21 cellular contexts compared by ENCODE assay signal in the genomic region with DNA sequence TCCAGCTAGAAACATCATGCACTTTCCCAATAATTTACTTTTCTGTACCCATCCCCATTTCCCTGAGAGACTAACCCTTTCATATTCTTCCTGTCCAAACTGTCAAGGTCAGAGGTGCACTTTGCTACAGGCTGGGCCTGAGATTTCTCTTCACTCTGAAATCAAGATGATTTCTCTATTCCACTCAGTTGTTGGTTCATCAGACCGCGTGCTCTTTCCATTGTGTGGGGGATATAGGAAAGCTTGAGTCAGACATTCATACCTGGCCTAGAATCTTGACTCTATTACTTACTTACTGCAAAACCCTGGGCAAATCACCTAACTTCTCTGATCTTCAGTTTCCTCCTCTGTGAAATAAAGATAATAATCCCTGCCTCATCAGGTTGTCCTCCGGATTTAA.
"Had no signal": no experiment of that assay in that cellular context is flagged by ENCODE, and none has a peak within 500 bp of the region (broad histone marks: within the 10 kb centered on the region; RNA-seq: fewer than 3 reads in every experiment).

No MANE protein-coding gene starts in this region.

- H3K4me2 ChIP-seq: neural progenitor cell had no signal

- H3K36me3 ChIP-seq: cardiac muscle cell, left ventricle myocardium inferior, neural progenitor cell, stomach, suprapubic skin, tibial nerve had no signal

- H3K4me1 ChIP-seq: foreskin keratinocyte, suprapubic skin had no signal

- H3K27me3 ChIP-seq: body of pancreas, cardiac muscle cell, foreskin keratinocyte, stomach, suprapubic skin, tibial nerve had no signal

- H3K36me3 Mint-ChIP-seq: mesothelial cell of epicardium; naive thymus-derived CD8-positive, alpha-beta T cell; neural progenitor cell had no signal

- ATAC-seq: body of pancreas; foreskin keratinocyte; naive thymus-derived CD8-positive, alpha-beta T cell; sciatic nerve had no signal

- H2AFZ ChIP-seq: neural progenitor cell had no signal

- DNase-seq: activated gamma-delta T cell treated with Interleukin-2 at 50 U/mL for 16 hours; anterior cingulate cortex; effector CD4-positive, alpha-beta T cell; erythroblast; foreskin keratinocyte; hippocampal formation; left ventricle myocardium inferior; naive thymus-derived CD8-positive, alpha-beta T cell; posterior cingulate gyrus; small intestine; stimulated activated CD4-positive, alpha-beta T cell treated with anti-CD3 and anti-CD28 coated beads, Interleukin-2, amount 100 ng/mL, for 48 hours; stomach; T-helper 1 cell had no signal

- H3K4me3 Mint-ChIP-seq: mesothelial cell of epicardium; naive thymus-derived CD8-positive, alpha-beta T cell; neural progenitor cell had no signal

- H3K27ac ChIP-seq: body of pancreas, cardiac muscle cell, foreskin keratinocyte, left ventricle myocardium inferior, neural progenitor cell, SJSA1, stomach, suprapubic skin, tibial nerve had no signal

- H3K9me3 Mint-ChIP-seq: mesothelial cell of epicardium; naive thymus-derived CD8-positive, alpha-beta T cell; neural progenitor cell had no signal

- H3K4me3 ChIP-seq: body of pancreas, cardiac muscle cell, left ventricle myocardium inferior, neural progenitor cell, SJSA1, stomach, suprapubic skin, tibial nerve had no signal

- H3K27ac Mint-ChIP-seq: mesothelial cell of epicardium; naive thymus-derived CD8-positive, alpha-beta T cell; neural progenitor cell had no signal

- H3K9me3 ChIP-seq: body of pancreas, left ventricle myocardium inferior, SJSA1, stomach, suprapubic skin, tibial nerve had no signal

- H3K9ac ChIP-seq: neural progenitor cell had no signal
